Comparison of ENCODE assay signal across 9 cellular contexts in the genomic region with DNA sequence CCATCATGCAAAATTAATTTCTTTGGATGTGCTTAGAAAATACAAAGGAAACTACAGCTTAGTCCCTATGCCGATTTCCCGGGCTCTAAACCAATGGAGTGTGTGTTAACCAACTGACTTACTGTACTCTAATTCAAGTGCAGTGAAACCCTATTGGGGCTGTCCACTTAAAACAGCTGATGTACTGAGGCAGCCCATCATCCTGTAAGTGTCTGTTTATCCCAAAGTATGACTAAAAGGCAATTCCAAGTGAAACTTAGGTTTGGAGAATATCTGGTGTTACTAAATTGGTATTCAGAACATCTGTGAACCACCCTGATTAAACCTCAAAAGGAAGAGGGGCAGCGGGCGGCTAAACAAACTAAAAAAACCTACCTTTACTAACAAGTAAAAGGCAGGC.
"Had no signal": no experiment of that assay in that cellular context is flagged by ENCODE, and none has a peak within 500 bp of the region (broad histone marks: within the 10 kb centered on the region; RNA-seq: fewer than 3 reads in every experiment).

No MANE protein-coding gene starts in this region.

- ATAC-seq: GM23338, HCT116 had no signal

- H3K4me3 ChIP-seq: GM23248, GM23338, HAP-1 had no signal

- H3K9me3 ChIP-seq: HAP-1 had no signal

- H2AFZ ChIP-seq: GM23248, GM23338 had no signal

- H3K36me3 ChIP-seq: HAP-1 had no signal

- H3K4me2 ChIP-seq: GM23338 had no signal

- DNase-seq: GM23248, GOT3, H7, H9, HCEC 1CT, HFFc6 had no signal

- H3K9ac ChIP-seq: GM23248 had no signal

- H3K27ac ChIP-seq: GM23248 had no signal
